ENCODE assay signal across 24 cellular contexts in the genomic region with DNA sequence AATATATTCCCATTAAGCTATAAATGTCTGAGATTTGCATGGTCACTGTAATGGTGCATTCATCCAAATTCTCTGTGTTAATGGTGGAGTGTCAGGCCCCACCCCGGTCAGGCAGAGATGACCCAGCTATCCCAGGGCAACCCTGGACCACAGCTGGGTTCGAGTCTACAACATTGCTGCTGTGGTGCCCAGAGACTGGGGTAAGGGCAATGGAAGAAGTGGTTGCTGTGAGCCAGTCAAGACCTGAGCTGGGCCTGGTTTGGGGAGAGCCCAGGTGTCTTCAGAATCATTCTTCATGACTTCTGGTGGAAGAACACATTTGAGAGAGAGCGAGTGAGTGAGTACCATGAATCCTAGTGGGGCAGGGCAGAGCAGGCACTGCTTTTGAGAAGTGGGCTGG.
DNase-seq lines count a peak whose midpoint lies in the region; ATAC-seq and TF ChIP-seq lines count a peak whose summit lies in the region.
"Had no signal": no experiment of that assay in that cellular context is flagged by ENCODE, and none has a peak within 500 bp of the region (broad histone marks: within the 10 kb centered on the region; RNA-seq: fewer than 3 reads in every experiment).

No MANE protein-coding gene starts in this region.

- no peaks in the 10 kb centered on the region for H3K79me2 ChIP-seq in smooth muscle cell (ENCODE audit: low read depth)

- H3K4me3 Mint-ChIP-seq in stimulated activated naive CD8-positive, alpha-beta T cell treated with anti-CD3 and anti-CD28 coated beads, Interleukin-15, amount 100 ng/mL, for 72 hours, result no peak overlapping the region
- H3K4me3 Mint-ChIP-seq in osteocyte (ENCODE audit: unreplicated experiment), result no peak overlapping the region
- H3K4me3 Mint-ChIP-seq: CD14-positive monocyte; CD4-positive, alpha-beta T cell; CD8-positive, alpha-beta memory T cell; GM23338; HFFc6 had no signal

- H3K9me3 Mint-ChIP-seq in stimulated activated naive CD8-positive, alpha-beta T cell treated with anti-CD3 and anti-CD28 coated beads, Interleukin-15, amount 100 ng/mL, for 72 hours, result no peaks in the 10 kb centered on the region
- no peaks in the 10 kb centered on the region for H3K9me3 Mint-ChIP-seq in osteocyte (ENCODE audit: unreplicated experiment)
- H3K9me3 Mint-ChIP-seq: CD4-positive, alpha-beta T cell; CD8-positive, alpha-beta memory T cell; GM23338; HFFc6 had no signal

- H3K36me3 Mint-ChIP-seq in osteocyte (ENCODE audit: unreplicated experiment), result no peaks in the 10 kb centered on the region
- H3K36me3 Mint-ChIP-seq: CD14-positive monocyte; CD8-positive, alpha-beta memory T cell had no signal

- H3K27me3 Mint-ChIP-seq in stimulated activated naive CD8-positive, alpha-beta T cell treated with anti-CD3 and anti-CD28 coated beads, Interleukin-15, amount 100 ng/mL, for 72 hours, result peaks cover 7% of the 10 kb centered on the region
- H3K27me3 Mint-ChIP-seq in osteocyte (ENCODE audit: unreplicated experiment), result peaks cover 41% of the 10 kb centered on the region

- H2AFZ ChIP-seq in smooth muscle cell (ENCODE audit: low read depth), result no peak overlapping the region
- H2AFZ ChIP-seq: GM23338 had no signal

- H3K27ac Mint-ChIP-seq in stimulated activated naive CD8-positive, alpha-beta T cell treated with anti-CD3 and anti-CD28 coated beads, Interleukin-15, amount 100 ng/mL, for 72 hours, result peak overlapping the region; percentile 4 to 5
- no peak overlapping the region for H3K27ac Mint-ChIP-seq in osteocyte (ENCODE audit: unreplicated experiment)
- H3K27ac Mint-ChIP-seq: CD14-positive monocyte; CD4-positive, alpha-beta T cell; CD8-positive, alpha-beta memory T cell; GM23338; HFFc6 had no signal

- H3K27me3 ChIP-seq in smooth muscle cell (ENCODE audit: low read depth), result no peaks in the 10 kb centered on the region

- H3F3A ChIP-seq in smooth muscle cell (ENCODE audit: low read depth), result peaks cover 31% of the 10 kb centered on the region

- H3K36me3 ChIP-seq in smooth muscle cell (ENCODE audit: low read depth), result no peaks in the 10 kb centered on the region
- H3K36me3 ChIP-seq: BE2C; BLaER1 treated with 17β-estradiol and CSF1 and Interleukin-3, amounts not matched to agents 10 nM and 100 nM; HAP-1 had no signal

- H3K4me3 ChIP-seq in smooth muscle cell, result no peak overlapping the region
- H3K4me3 ChIP-seq: BLaER1 treated with 17β-estradiol and CSF1 and Interleukin-3, amounts not matched to agents 10 nM and 100 nM; GM12878; GM23338; HAP-1 had no signal

- WGBS in smooth muscle cell (ENCODE audit: low lambda C conversion rate), result 96% methylated on average over 3 of the region's 3 CpGs

- H3K4me2 ChIP-seq in smooth muscle cell, result no peak overlapping the region
- H3K4me2 ChIP-seq: BLaER1 treated with 17β-estradiol and CSF1 and Interleukin-3, amounts not matched to agents 10 nM and 100 nM; GM23338 had no signal

- TF ChIP-seq CTCF in osteocyte (IDR thresholded peaks at IDR 0.05) (no peak), smooth muscle cell (IDR thresholded peaks at IDR 0.05; ENCODE audit: borderline replicate concordance, insufficient read depth, poor library complexity, severe bottlenecking) (no peak)

- H3K4me1 Mint-ChIP-seq in stimulated activated naive CD8-positive, alpha-beta T cell treated with anti-CD3 and anti-CD28 coated beads, Interleukin-15, amount 100 ng/mL, for 72 hours, result no peaks in the 10 kb centered on the region
- H3K4me1 Mint-ChIP-seq in osteocyte (ENCODE audit: unreplicated experiment), result no peaks in the 10 kb centered on the region
- H3K4me1 Mint-ChIP-seq: CD14-positive monocyte; CD8-positive, alpha-beta memory T cell had no signal

- peak overlapping the region; percentile 73 for H3K27ac ChIP-seq in smooth muscle cell (ENCODE audit: low read depth)
- H3K27ac ChIP-seq: 22Rv1; BLaER1 treated with 17β-estradiol and CSF1 and Interleukin-3, amounts not matched to agents 10 nM and 100 nM had no signal

- H3K4me1 ChIP-seq in smooth muscle cell (ENCODE audit: low read depth), result peaks cover 15% of the 10 kb centered on the region
- H3K4me1 ChIP-seq: BE2C had no signal

- H4K20me1 ChIP-seq in smooth muscle cell (ENCODE audit: low read depth), result no peaks in the 10 kb centered on the region
- H4K20me1 ChIP-seq: BLaER1 treated with 17β-estradiol and CSF1 and Interleukin-3, amounts not matched to agents 10 nM and 100 nM had no signal

- no peaks in the 10 kb centered on the region for H3K9me3 ChIP-seq in smooth muscle cell (replicated peaks; ENCODE audit: low read depth)
- H3K9me3 ChIP-seq: BE2C; BLaER1 treated with 17β-estradiol and CSF1 and Interleukin-3, amounts not matched to agents 10 nM and 100 nM; HAP-1 had no signal

- ATAC-seq in stimulated activated naive CD8-positive, alpha-beta T cell treated with anti-CD3 and anti-CD28 coated beads, Interleukin-15, amount 100 ng/mL, for 72 hours, result no peak
- ATAC-seq in stimulated activated naive CD8-positive, alpha-beta T cell treated with anti-CD3 and anti-CD28 coated beads, Interleukin-15, Interleukin-2, amounts not matched to agents 100 U/mL and 50 U/mL, for 24 hours, result no peak
- ATAC-seq: GM12878, GM23338 had no signal

- H3K9ac ChIP-seq in smooth muscle cell (ENCODE audit: low read depth), result no peak overlapping the region
- H3K9ac ChIP-seq: BLaER1 treated with 17β-estradiol and CSF1 and Interleukin-3, amounts not matched to agents 10 nM and 100 nM had no signal

- no peak for DNase-seq in stimulated activated naive CD8-positive, alpha-beta T cell treated with anti-CD3 and anti-CD28 coated beads, Interleukin-15, amount 100 ng/mL, for 72 hours
- no peak for DNase-seq in stimulated activated naive CD8-positive, alpha-beta T cell treated with anti-CD3 and anti-CD28 coated beads, Interleukin-15, Interleukin-2, amounts not matched to agents 100 U/mL and 50 U/mL, for 24 hours
- DNase-seq in islet precursor cell (peak; percentile 21), osteocyte (ENCODE audit: extremely low spot score, unreplicated experiment) (peak; percentile 69), smooth muscle cell (lab: John Stamatoyannopoulos, UW; ENCODE audit: unreplicated experiment) (no peak), anterior cingulate cortex (lab: John Stamatoyannopoulos, UW) (no peak), NCI-H2081 treated with DMSO at 0.1 percent for 48 hours (lab: John Stamatoyannopoulos, UW) (no peak), hippocampal formation (lab: John Stamatoyannopoulos, UW) (no peak)
- DNase-seq: ACHN; AML-193; BE2C; CD4-positive, alpha-beta T cell; CD8-positive, alpha-beta memory T cell; DMS 273 treated with DMSO at 0.1 percent for 48 hours; DMS79; EL; GDM1; HFFc6 had no signal

Comparison
In these comparisons a context has a peak if more than half of its experiments do, and no peak if none do; other contexts are left out.
1. DNase-seq: peak in islet precursor cell (single experiment) and osteocyte (single experiment); none in stimulated activated naive CD8-positive, alpha-beta T cell treated with anti-CD3 and anti-CD28 coated beads, Interleukin-15, amount 100 ng/mL, for 72 hours (0 of 2), stimulated activated naive CD8-positive, alpha-beta T cell treated with anti-CD3 and anti-CD28 coated beads, Interleukin-15, Interleukin-2, amounts not matched to agents 100 U/mL and 50 U/mL, for 24 hours (single experiment), smooth muscle cell (single experiment), anterior cingulate cortex (0 of 58), NCI-H2081 treated with DMSO at 0.1 percent for 48 hours (single experiment) and hippocampal formation (0 of 2).